ENCODE assay signal across 20 cellular contexts in genomic region chr4:4704267-4704666, GRCh38.
DNase-seq lines count a peak whose midpoint lies in the region; ATAC-seq and TF ChIP-seq lines count a peak whose summit lies in the region.
"Had no signal": no experiment of that assay in that cellular context is flagged by ENCODE, and none has a peak within 500 bp of the region (broad histone marks: within the 10 kb centered on the region; RNA-seq: fewer than 3 reads in every experiment).

No MANE protein-coding gene starts in this region.

- no peaks in the 10 kb centered on the region for H3K4me1 ChIP-seq in CD4-positive, alpha-beta memory T cell (ENCODE audit: insufficient read depth, low read length)
- H3K4me1 ChIP-seq: A549, colonic mucosa, psoas muscle, tibial artery had no signal

- POLR2A ChIA-PET in CD4-positive, alpha-beta memory T cell (lab: Charles Lee; ENCODE audit: partially characterized antibody), result no interaction called here

- peaks cover 4% of the 10 kb centered on the region for H3K36me3 Mint-ChIP-seq in natural killer cell treated with Interleukin-12 subunit alpha and Interleukin-12 subunit beta and Interleukin-15 and Interleukin-18, amount 100 ng/mL, for 72 hours
- H3K36me3 Mint-ChIP-seq in natural killer cell, result no peaks in the 10 kb centered on the region
- H3K36me3 Mint-ChIP-seq in CD4-positive, alpha-beta memory T cell, result peaks cover 2 to 43% of the 10 kb centered on the region in 2 donors

- DNase-seq in natural killer cell treated with Interleukin-12 subunit alpha and Interleukin-12 subunit beta and Interleukin-15 and Interleukin-18, amount 100 ng/mL, for 72 hours (ENCODE audit: low spot score), result no peak
- no peak for DNase-seq in natural killer cell
- DNase-seq in OCI-M1 (lab: John Stamatoyannopoulos, UW), result peak; percentile 45
- peak; percentile 48 for DNase-seq in fibroblast of the aortic adventitia (ENCODE audit: low read depth)
- no peak for DNase-seq in SHP77 treated with DMSO at 0.1 percent for 48 hours (lab: John Stamatoyannopoulos, UW)
- no peak for DNase-seq in CD4-positive, alpha-beta memory T cell
- no peak for DNase-seq in SHP77 (lab: John Stamatoyannopoulos, UW)
- DNase-seq in activated effector memory CD4-positive, alpha-beta T cell treated with anti-CD3 and anti-CD28 coated beads, Interleukin-2, amount 50 U/mL, for 16 hours, result no peak
- DNase-seq: activated CD4-positive, alpha-beta T cell treated with anti-CD3 and anti-CD28 coated beads, Interleukin-2, amount 50 U/mL, for 48 hours; activated T-cell treated with anti-CD3 and anti-CD28 coated beads, Interleukin-2, amount 50 U/mL, for 1 hour; colonic mucosa; glutamatergic neuron; immature natural killer cell; NCI-H2081; nephron progenitor cell; psoas muscle had no signal

- no peak overlapping the region for H3K4me3 ChIP-seq in fibroblast of the aortic adventitia (ENCODE audit: low read depth, low read length)
- H3K4me3 ChIP-seq in CD4-positive, alpha-beta memory T cell (ENCODE audit: low read length in 2 of 2), result no peak overlapping the region
- H3K4me3 ChIP-seq: A549, colonic mucosa, psoas muscle, tibial artery had no signal

- no peak overlapping the region for H3K4me3 Mint-ChIP-seq in natural killer cell treated with Interleukin-12 subunit alpha and Interleukin-12 subunit beta and Interleukin-15 and Interleukin-18, amount 100 ng/mL, for 72 hours
- no peak overlapping the region for H3K4me3 Mint-ChIP-seq in natural killer cell
- no peak overlapping the region for H3K4me3 Mint-ChIP-seq in CD4-positive, alpha-beta memory T cell
- H3K4me3 Mint-ChIP-seq: immature natural killer cell, memory B cell, nephron progenitor cell had no signal

- no peaks in the 10 kb centered on the region for H3K27me3 Mint-ChIP-seq in natural killer cell treated with Interleukin-12 subunit alpha and Interleukin-12 subunit beta and Interleukin-15 and Interleukin-18, amount 100 ng/mL, for 72 hours
- H3K27me3 Mint-ChIP-seq in natural killer cell (ENCODE audit: low read depth in 2 of 2), result peaks cover 0 to 4% of the 10 kb centered on the region in 2 donors
- H3K27me3 Mint-ChIP-seq in CD4-positive, alpha-beta memory T cell, result no peaks in the 10 kb centered on the region
- H3K27me3 Mint-ChIP-seq: memory B cell had no signal

- no peak overlapping the region for H3K27ac ChIP-seq in CD4-positive, alpha-beta memory T cell (ENCODE audit: low read depth, low read length)
- H3K27ac ChIP-seq: A549, colonic mucosa, psoas muscle, tibial artery had no signal

- peak; percentile 58 to 62 for ATAC-seq in natural killer cell treated with Interleukin-12 subunit alpha and Interleukin-12 subunit beta and Interleukin-15 and Interleukin-18, amount 100 ng/mL, for 72 hours
- no peak for ATAC-seq in natural killer cell
- ATAC-seq: A549; activated naive CD4-positive, alpha-beta T cell treated with anti-CD3 and anti-CD28 coated beads, Interleukin-2, amount 50 U/mL, for 72 hours; psoas muscle had no signal

- no peaks in the 10 kb centered on the region for H3K27me3 ChIP-seq in CD4-positive, alpha-beta memory T cell (ENCODE audit: insufficient read depth, low read length)
- H3K27me3 ChIP-seq: colonic mucosa, tibial artery had no signal

- H3K4me1 Mint-ChIP-seq in natural killer cell treated with Interleukin-12 subunit alpha and Interleukin-12 subunit beta and Interleukin-15 and Interleukin-18, amount 100 ng/mL, for 72 hours (ENCODE audit: low read depth in 2 of 2), result peaks cover 2 to 9% of the 10 kb centered on the region in 2 donors
- peaks cover 0 to 6% of the 10 kb centered on the region in 2 donors for H3K4me1 Mint-ChIP-seq in natural killer cell
- H3K4me1 Mint-ChIP-seq in CD4-positive, alpha-beta memory T cell, result no peaks in the 10 kb centered on the region
- H3K4me1 Mint-ChIP-seq: immature natural killer cell, nephron progenitor cell had no signal

- H3K9me3 Mint-ChIP-seq in natural killer cell treated with Interleukin-12 subunit alpha and Interleukin-12 subunit beta and Interleukin-15 and Interleukin-18, amount 100 ng/mL, for 72 hours, result no peaks in the 10 kb centered on the region
- H3K9me3 Mint-ChIP-seq in natural killer cell, result no peaks in the 10 kb centered on the region
- H3K9me3 Mint-ChIP-seq in CD4-positive, alpha-beta memory T cell, result peaks cover 0 to 14% (median 8%) of the 10 kb centered on the region in 8 donors

- CTCF ChIA-PET in CD4-positive, alpha-beta memory T cell (lab: Charles Lee; ENCODE audit: partially characterized antibody), result no interaction called here

- no peaks in the 10 kb centered on the region for H3K9me3 ChIP-seq in CD4-positive, alpha-beta memory T cell (ENCODE audit: control insufficient read depth in 1 of 2, low read length in 2 of 2)
- H3K9me3 ChIP-seq: A549, colonic mucosa, psoas muscle, tibial artery had no signal

- H3K27ac Mint-ChIP-seq in natural killer cell treated with Interleukin-12 subunit alpha and Interleukin-12 subunit beta and Interleukin-15 and Interleukin-18, amount 100 ng/mL, for 72 hours, result no peak overlapping the region
- no peak overlapping the region for H3K27ac Mint-ChIP-seq in natural killer cell
- no peak overlapping the region for H3K27ac Mint-ChIP-seq in CD4-positive, alpha-beta memory T cell
- H3K27ac Mint-ChIP-seq: activated naive CD4-positive, alpha-beta T cell treated with anti-CD3 and anti-CD28 coated beads, Interleukin-2, amount 50 U/mL, for 72 hours; immature natural killer cell; memory B cell; nephron progenitor cell had no signal

- no peaks in the 10 kb centered on the region for H3K36me3 ChIP-seq in CD4-positive, alpha-beta memory T cell (ENCODE audit: insufficient read depth, low read length)
- H3K36me3 ChIP-seq: colonic mucosa, tibial artery had no signal

- TF ChIP-seq CTCF in natural killer cell (IDR thresholded peaks at IDR 0.05) (no peak), fibroblast of the aortic adventitia (IDR thresholded peaks at IDR 0.05; ENCODE audit: insufficient read depth, low read length) (no peak)

- intact Hi-C loops in natural killer cell (cut with micrococcal nuclease), result no loop called here
- intact Hi-C loops in CD4-positive, alpha-beta memory T cell (cut with micrococcal nuclease), result no loop called here

Comparison
In these comparisons a context has a peak if more than half of its experiments do, and no peak if none do; other contexts are left out.
1. ATAC-seq: peak in natural killer cell treated with Interleukin-12 subunit alpha and Interleukin-12 subunit beta and Interleukin-15 and Interleukin-18, amount 100 ng/mL, for 72 hours (2 of 2); none in natural killer cell (0 of 3).
2. DNase-seq: peak in OCI-M1 (single experiment) and fibroblast of the aortic adventitia (single experiment); none in natural killer cell treated with Interleukin-12 subunit alpha and Interleukin-12 subunit beta and Interleukin-15 and Interleukin-18, amount 100 ng/mL, for 72 hours (single experiment), natural killer cell (single experiment), SHP77 treated with DMSO at 0.1 percent for 48 hours (single experiment), CD4-positive, alpha-beta memory T cell (0 of 5), SHP77 (0 of 2) and activated effector memory CD4-positive, alpha-beta T cell treated with anti-CD3 and anti-CD28 coated beads, Interleukin-2, amount 50 U/mL, for 16 hours (single experiment).